ENCODE assay signal across 1 cellular context in genomic region chr17:81859906-81860755, GRCh38.
TF ChIP-seq lines count a peak whose summit lies in the region.

TSS of gene P4HB (minus strand) at chr17:81860535. CDS start at chr17:81860471, 64 bp downstream.

TF ChIP-seq in HEK293, 187 proteins besides CTCF, POLR2A, EP300 and RAD21 (continued from another document and continues in another):
- no peak for TF ChIP-seq ZNF26 (tag by site-specific recombination; IDR thresholded peaks at IDR 0.05)
- TF ChIP-seq ZBTB17 (tag by site-specific recombination; IDR thresholded peaks at IDR 0.05): peak; percentile 24; the same call in 1 of the 2 replicates
- TF ChIP-seq ZFHX2 (tag by site-specific recombination; conservative IDR thresholded peaks at IDR 0.05): peak; percentile 72
- TF ChIP-seq ZNF664 (tag by site-specific recombination; IDR thresholded peaks at IDR 0.05): no peak
- no peak for TF ChIP-seq BCL11A (tag by site-specific recombination; IDR thresholded peaks at IDR 0.05; ENCODE audit: low read depth)
- TF ChIP-seq ZNF146 (tag by site-specific recombination; IDR thresholded peaks at IDR 0.05): no peak
- no peak for TF ChIP-seq ZNF112 (tag by site-specific recombination; IDR thresholded peaks at IDR 0.05)
- peak; percentile 49 for TF ChIP-seq ZNF335 (tag by site-specific recombination; conservative IDR thresholded peaks at IDR 0.05)
- TF ChIP-seq ZNF623 (tag by site-specific recombination; IDR thresholded peaks at IDR 0.05): no peak
- no peak for TF ChIP-seq MEIS1 (CRISPR knock-in tag; IDR thresholded peaks at IDR 0.05; ENCODE audit: borderline replicate concordance)
- no peak for TF ChIP-seq ZNF114 (tag by site-specific recombination; IDR thresholded peaks at IDR 0.05)
- TF ChIP-seq EGR2 (tag by site-specific recombination; IDR thresholded peaks at IDR 0.05; ENCODE audit: low read depth): 0 out of 2 replicates have a peak, but pooled peaks have one; percentile 24
- no peak for TF ChIP-seq ZNF221 (tag by site-specific recombination; IDR thresholded peaks at IDR 0.05; ENCODE audit: borderline replicate concordance)
- no peak for TF ChIP-seq WT1 (tag by site-specific recombination; IDR thresholded peaks at IDR 0.05)
- TF ChIP-seq ZXDB (tag by site-specific recombination; IDR thresholded peaks at IDR 0.05): no peak
- TF ChIP-seq AEBP2 (tag by site-specific recombination; IDR thresholded peaks at IDR 0.05; ENCODE audit: borderline replicate concordance): no peak
- no peak for TF ChIP-seq ZBTB48 (tag by site-specific recombination; IDR thresholded peaks at IDR 0.05)
- no peak for TF ChIP-seq ZNF747 (tag by site-specific recombination; IDR thresholded peaks at IDR 0.05)
- no peak for TF ChIP-seq SETDB1 (IDR thresholded peaks at IDR 0.05; ENCODE audit: insufficient read length, low read length)
- 0 out of 2 replicates have a peak, but pooled peaks have one; percentile 30 for TF ChIP-seq ZNF692 (tag by site-specific recombination; IDR thresholded peaks at IDR 0.05)
- TF ChIP-seq ZNF175 (tag by site-specific recombination; IDR thresholded peaks at IDR 0.05): no peak
- no peak for TF ChIP-seq ZNF266 (tag by site-specific recombination; IDR thresholded peaks at IDR 0.05; ENCODE audit: low read depth)
- TF ChIP-seq ZIC2 (tag by site-specific recombination; IDR thresholded peaks at IDR 0.05): peak; percentile 52
- no peak for TF ChIP-seq ZNF16 (tag by site-specific recombination; IDR thresholded peaks at IDR 0.05; ENCODE audit: low read depth)
- TF ChIP-seq ZEB2 (tag by site-specific recombination; IDR thresholded peaks at IDR 0.05): no peak
- no peak for TF ChIP-seq REPIN1 (tag by site-specific recombination; IDR thresholded peaks at IDR 0.05; ENCODE audit: low read depth)
- TF ChIP-seq ZNF777 (tag by site-specific recombination; IDR thresholded peaks at IDR 0.05; ENCODE audit: borderline replicate concordance): no peak
- no peak for TF ChIP-seq ZNF473 (tag by site-specific recombination; IDR thresholded peaks at IDR 0.05)
- TF ChIP-seq INSM2 (tag by site-specific recombination; IDR thresholded peaks at IDR 0.05): no peak
- TF ChIP-seq ZNF529 (tag by site-specific recombination; IDR thresholded peaks at IDR 0.05; ENCODE audit: insufficient replicate concordance): no peak
- TF ChIP-seq ZNF366 (tag by site-specific recombination; conservative IDR thresholded peaks at IDR 0.05): no peak
- no peak for TF ChIP-seq ZNF280C (tag by site-specific recombination; IDR thresholded peaks at IDR 0.05)
- TF ChIP-seq ZNF501 (tag by site-specific recombination; IDR thresholded peaks at IDR 0.05): no peak
- TF ChIP-seq PATZ1 (tag by site-specific recombination; IDR thresholded peaks at IDR 0.05): 0 out of 2 replicates have a peak, but pooled peaks have one; percentile 39
- peak; percentile 33; the same call in 1 of the 2 replicates for TF ChIP-seq KLF16 (tag by site-specific recombination; IDR thresholded peaks at IDR 0.05)
- no peak for TF ChIP-seq ZSCAN23 (tag by site-specific recombination; IDR thresholded peaks at IDR 0.05)
- no peak for TF ChIP-seq YY2 (tag by site-specific recombination; IDR thresholded peaks at IDR 0.05)
- TF ChIP-seq ZSCAN16 (tag by site-specific recombination; IDR thresholded peaks at IDR 0.05): no peak
- TF ChIP-seq ZNF350 (tag by site-specific recombination; IDR thresholded peaks at IDR 0.05): no peak
- no peak for TF ChIP-seq ATF2 (tag by site-specific recombination; IDR thresholded peaks at IDR 0.05; ENCODE audit: low read depth)
- TF ChIP-seq ZNF23 (tag by site-specific recombination; IDR thresholded peaks at IDR 0.05; ENCODE audit: borderline replicate concordance): no peak
- no peak for TF ChIP-seq ZNF223 (tag by site-specific recombination; IDR thresholded peaks at IDR 0.05)
- TF ChIP-seq GLIS2 (tag by site-specific recombination; IDR thresholded peaks at IDR 0.05): peak; percentile 86
- no peak for TF ChIP-seq PRDM1 (tag by site-specific recombination; IDR thresholded peaks at IDR 0.05)
- TF ChIP-seq ZNF830 (tag by site-specific recombination; IDR thresholded peaks at IDR 0.05; ENCODE audit: low read depth): no peak
- no peak for TF ChIP-seq ZNF398 (tag by site-specific recombination; IDR thresholded peaks at IDR 0.05)
- TF ChIP-seq ZNF2 (tag by site-specific recombination; IDR thresholded peaks at IDR 0.05): no peak
- no peak for TF ChIP-seq ZNF416 (tag by site-specific recombination; IDR thresholded peaks at IDR 0.05)
- TF ChIP-seq SP2 (tag by site-specific recombination; IDR thresholded peaks at IDR 0.05): peak; percentile 70
- TF ChIP-seq ZNF549 (tag by site-specific recombination; IDR thresholded peaks at IDR 0.05): no peak
- TF ChIP-seq ZNF510 (tag by site-specific recombination; IDR thresholded peaks at IDR 0.05; ENCODE audit: insufficient replicate concordance): no peak
- TF ChIP-seq ZBTB6 (tag by site-specific recombination; IDR thresholded peaks at IDR 0.05): no peak
- peak; percentile 85 for TF ChIP-seq GLIS1 (tag by site-specific recombination; IDR thresholded peaks at IDR 0.05)
- TF ChIP-seq ZNF514 (tag by site-specific recombination; IDR thresholded peaks at IDR 0.05): no peak
- no peak for TF ChIP-seq ZNF449 (tag by site-specific recombination; IDR thresholded peaks at IDR 0.05)
- no peak for TF ChIP-seq ZNF530 (tag by site-specific recombination; IDR thresholded peaks at IDR 0.05; ENCODE audit: low read depth)
